Comparison of ENCODE assay signal across 1 cellular context in genomic region chr7:107319724-107320228, GRCh38.
TF ChIP-seq lines count a peak whose summit lies in the region.

No MANE protein-coding gene starts in this region.

TF ChIP-seq in K562, 482 proteins besides CTCF, POLR2A, EP300 and RAD21 (continued from another document and continues in another):
- no peak for TF ChIP-seq ZNF518B (CRISPR knock-in tag; IDR thresholded peaks at IDR 0.05)
- no peak for TF ChIP-seq ZBTB49 (CRISPR knock-in tag; IDR thresholded peaks at IDR 0.05; ENCODE audit: borderline replicate concordance)
- no peak for TF ChIP-seq ZNF830 (CRISPR knock-in tag; IDR thresholded peaks at IDR 0.05)
- 0 out of 2 replicates have a peak, but pooled peaks have one; percentile 40 for TF ChIP-seq DMBX1 (CRISPR knock-in tag; IDR thresholded peaks at IDR 0.05; ENCODE audit: borderline replicate concordance)
- TF ChIP-seq NONO (IDR thresholded peaks at IDR 0.05; ENCODE audit: low read depth in 2 of 2, low read length in 1 of 2) = no peak
- peak in 1 of 2 experiments; percentile 58; a peak in 1 of 4 replicates for TF ChIP-seq HDAC1 (IDR thresholded peaks at IDR 0.05)
- TF ChIP-seq TCF7L2 (IDR thresholded peaks at IDR 0.05; ENCODE audit: low read depth, low read length) = no peak
- peak; percentile 36 for TF ChIP-seq GATAD2B (IDR thresholded peaks at IDR 0.05; ENCODE audit: borderline replicate concordance)
- no peak for TF ChIP-seq YBX1 (IDR thresholded peaks at IDR 0.05)
- no peak for TF ChIP-seq ZNF23 (CRISPR knock-in tag; IDR thresholded peaks at IDR 0.05)
- TF ChIP-seq NR2C1 (IDR thresholded peaks at IDR 0.05) = no peak; the same call in 1 of the 2 replicates
- peak; percentile 51; the same call in 1 of the 2 replicates for TF ChIP-seq NR2C1 (tag; IDR thresholded peaks at IDR 0.05)
- TF ChIP-seq SETDB1 (IDR thresholded peaks at IDR 0.05; ENCODE audit: low read length) = no peak
- TF ChIP-seq ARID3B (CRISPR knock-in tag; IDR thresholded peaks at IDR 0.05; ENCODE audit: borderline replicate concordance) = no peak
- TF ChIP-seq ZNF224 (CRISPR knock-in tag; IDR thresholded peaks at IDR 0.05) = no peak
- TF ChIP-seq NELFE (IDR thresholded peaks at IDR 0.05; ENCODE audit: insufficient read depth, insufficient read length) = no peak
- no peak for TF ChIP-seq IFI16 (CRISPR knock-in tag; IDR thresholded peaks at IDR 0.05)
- TF ChIP-seq SRSF7 (optimal IDR thresholded peaks at IDR 0.05; ENCODE audit: low read depth, low read length) = no peak
- peak; percentile 43 for TF ChIP-seq EP400 (IDR thresholded peaks at IDR 0.05)
- no peak for TF ChIP-seq RBM25 (IDR thresholded peaks at IDR 0.05; ENCODE audit: low read depth, low read length, severe bottlenecking)
- no peak for TF ChIP-seq ZC3H4 (CRISPR knock-in tag; IDR thresholded peaks at IDR 0.05; ENCODE audit: borderline replicate concordance)
- no peak; the same call in 1 of the 2 replicates for TF ChIP-seq DDX20 (tag; IDR thresholded peaks at IDR 0.05; ENCODE audit: low read depth)
- no peak for TF ChIP-seq BACH1 (tag; IDR thresholded peaks at IDR 0.05)
- TF ChIP-seq ZNF431 (CRISPR knock-in tag; IDR thresholded peaks at IDR 0.05) = no peak
- TF ChIP-seq HEY1 (CRISPR knock-in tag; IDR thresholded peaks at IDR 0.05; ENCODE audit: borderline replicate concordance) = no peak
- TF ChIP-seq PTTG1 (tag; IDR thresholded peaks at IDR 0.05; ENCODE audit: low read depth) = no peak
- TF ChIP-seq CLOCK (CRISPR knock-in tag; IDR thresholded peaks at IDR 0.05; ENCODE audit: borderline replicate concordance) = no peak
- TF ChIP-seq ARNT (IDR thresholded peaks at IDR 0.05) = peak in 1 of 2 experiments; percentile 78; a peak in 2 of 4 replicates
- no peak for TF ChIP-seq MAFF (IDR thresholded peaks at IDR 0.05; ENCODE audit: low read length)
- peak; percentile 54; the same call in 1 of the 2 replicates for TF ChIP-seq ESRRA (IDR thresholded peaks at IDR 0.05; ENCODE audit: borderline replicate concordance, low read depth)
- TF ChIP-seq TCF3 (CRISPR knock-in tag; IDR thresholded peaks at IDR 0.05) = peak; percentile 56
- no peak for TF ChIP-seq KAT7 (CRISPR knock-in tag; IDR thresholded peaks at IDR 0.05; ENCODE audit: borderline replicate concordance)
- TF ChIP-seq EGR1 (conservative IDR thresholded peaks at IDR 0.05) = no peak
- no peak for TF ChIP-seq ZNF280B (CRISPR knock-in tag; IDR thresholded peaks at IDR 0.05)
- TF ChIP-seq GTF2A2 (tag; IDR thresholded peaks at IDR 0.05) = no peak
- TF ChIP-seq E4F1 (CRISPR knock-in tag; IDR thresholded peaks at IDR 0.05; ENCODE audit: borderline replicate concordance) = no peak
- no peak for TF ChIP-seq ZNF717 (CRISPR knock-in tag; IDR thresholded peaks at IDR 0.05)
- no peak for TF ChIP-seq ZNF444 (CRISPR knock-in tag; IDR thresholded peaks at IDR 0.05)
- peak; percentile 75 for TF ChIP-seq L3MBTL2 (IDR thresholded peaks at IDR 0.05)
- no peak for TF ChIP-seq PRPF4 (IDR thresholded peaks at IDR 0.05; ENCODE audit: insufficient read depth, low read depth, low read length, poor library complexity, severe bottlenecking)
- peak in 1 of 2 experiments; percentile 73; a peak in 2 of 4 replicates for TF ChIP-seq TBL1XR1 (IDR thresholded peaks at IDR 0.05; ENCODE audit: low read length in 2 of 2)
- no peak for TF ChIP-seq ZBED1 (IDR thresholded peaks at IDR 0.05)
- TF ChIP-seq HMBOX1 (IDR thresholded peaks at IDR 0.05) = no peak
- TF ChIP-seq TFAP4 (CRISPR knock-in tag; IDR thresholded peaks at IDR 0.05; ENCODE audit: borderline replicate concordance) = no peak
- TF ChIP-seq PYGO2 (tag; IDR thresholded peaks at IDR 0.05) = no peak
- TF ChIP-seq HMG20B (CRISPR knock-in tag; IDR thresholded peaks at IDR 0.05) = no peak
- no peak for TF ChIP-seq CBX5 (IDR thresholded peaks at IDR 0.05; ENCODE audit: borderline replicate concordance, low read depth)
- no peak for TF ChIP-seq FOXJ3 (CRISPR knock-in tag; IDR thresholded peaks at IDR 0.05)
- no peak for TF ChIP-seq ZNF699 (CRISPR knock-in tag; IDR thresholded peaks at IDR 0.05; ENCODE audit: insufficient replicate concordance)
- no peak for TF ChIP-seq ZNF583 (CRISPR knock-in tag; IDR thresholded peaks at IDR 0.05)
- TF ChIP-seq HCFC1 (IDR thresholded peaks at IDR 0.05; ENCODE audit: low read depth, low read length) = no peak
- TF ChIP-seq SIN3B (IDR thresholded peaks at IDR 0.05; ENCODE audit: low read depth) = no peak
- no peak for TF ChIP-seq TSC22D4 (tag; IDR thresholded peaks at IDR 0.05)
- TF ChIP-seq ZNF75A (CRISPR knock-in tag; IDR thresholded peaks at IDR 0.05) = no peak
- TF ChIP-seq RFX7 (CRISPR knock-in tag; IDR thresholded peaks at IDR 0.05) = no peak
- no peak for TF ChIP-seq ZNF311 (CRISPR knock-in tag; IDR thresholded peaks at IDR 0.05)
- TF ChIP-seq KLF10 (CRISPR knock-in tag; IDR thresholded peaks at IDR 0.05) = no peak
